ENCODE assay signal across 23 cellular contexts in genomic region chr3:181383760-181384159, GRCh38.
A peak's percentile ranks its signal among the peaks of the same experiment; 100 is the strongest.
DNase-seq lines count a peak whose midpoint lies in the region; ATAC-seq and TF ChIP-seq lines count a peak whose summit lies in the region.
"Had no signal": no experiment of that assay in that cellular context is flagged by ENCODE, and none has a peak within 500 bp of the region (broad histone marks: within the 10 kb centered on the region; RNA-seq: fewer than 3 reads in every experiment).

No MANE protein-coding gene starts in this region.

- H3K27me3 Mint-ChIP-seq in GM23338 (ENCODE audit: insufficient read depth, low read depth, poor library complexity), result peaks cover 3% of the 10 kb centered on the region
- no peaks in the 10 kb centered on the region for H3K27me3 Mint-ChIP-seq in CD4-positive, alpha-beta T cell
- H3K27me3 Mint-ChIP-seq: activated CD4-positive, alpha-beta T cell treated with anti-CD3 and anti-CD28 coated beads, Interleukin-2, amount 10 ng/mL, durations not matched to agents 7 days and 5 days; activated naive CD8-positive, alpha-beta T cell treated with anti-CD3 and anti-CD28 coated beads, Interleukin-2, amount 10 ng/mL, durations not matched to agents 7 days and 5 days; stimulated activated naive CD8-positive, alpha-beta T cell treated with anti-CD3 and anti-CD28 coated beads, Interleukin-15, amount 100 ng/mL, for 72 hours had no signal

- H3K9me3 ChIP-seq in CD4-positive, alpha-beta T cell (ENCODE audit: control insufficient read depth, low read length), result no peaks in the 10 kb centered on the region
- no peaks in the 10 kb centered on the region for H3K9me3 ChIP-seq in suprapubic skin
- H3K9me3 ChIP-seq: MG63, mucosa of descending colon, neutrophil had no signal

- no peak overlapping the region for H3K4me3 Mint-ChIP-seq in GM23338
- H3K4me3 Mint-ChIP-seq in CD4-positive, alpha-beta T cell, result no peak overlapping the region
- H3K4me3 Mint-ChIP-seq: activated CD4-positive, alpha-beta T cell treated with anti-CD3 and anti-CD28 coated beads, Interleukin-2, amount 10 ng/mL, durations not matched to agents 7 days and 5 days; activated naive CD8-positive, alpha-beta T cell treated with anti-CD3 and anti-CD28 coated beads, Interleukin-2, amount 10 ng/mL, durations not matched to agents 7 days and 5 days; CD8-positive, alpha-beta memory T cell; stimulated activated naive CD8-positive, alpha-beta T cell treated with anti-CD3 and anti-CD28 coated beads, Interleukin-15, amount 100 ng/mL, for 72 hours; T-helper 1 cell treated with Interleukin-12 subunit alpha and Interleukin-12 subunit beta and Interleukin-4 antibody, amounts not matched to agents 30 μg/mL and 1 μg/mL, for 36 hours; type B pancreatic cell had no signal

- no peaks in the 10 kb centered on the region for H3K9me2 ChIP-seq in GM23338 (ENCODE audit: insufficient read depth)

- peak overlapping the region; percentile 36 for H3K4me2 ChIP-seq in GM23338
- H3K4me2 ChIP-seq: PC-9 had no signal

- DNase-seq in GM23338 (ENCODE audit: low spot score), result peak; percentile 31
- peak; percentile 55 for DNase-seq in NCI-H1105 (lab: John Stamatoyannopoulos, UW)
- peak; percentile 81 for DNase-seq in SKM-1 (lab: John Stamatoyannopoulos, UW; ENCODE audit: unreplicated experiment)
- peak; percentile 11 for DNase-seq in iPS-NIHi7 (ENCODE audit: extremely low spot score)
- no peak for DNase-seq in CD4-positive, alpha-beta T cell
- no peak for DNase-seq in stimulated activated CD4-positive, alpha-beta T cell treated with anti-CD3 and anti-CD28 coated beads, Interleukin-4, amount 100 ng/mL, for 4 hours
- DNase-seq in suprapubic skin (ENCODE audit: low spot score in 2 of 2), result no peak
- no peak for DNase-seq in kidney tubule cell (ENCODE audit: low spot score)
- DNase-seq: activated CD4-positive, alpha-beta T cell treated with anti-CD3 and anti-CD28 coated beads, Interleukin-2, amount 10 ng/mL, durations not matched to agents 7 days and 5 days; activated naive CD8-positive, alpha-beta T cell treated with anti-CD3 and anti-CD28 coated beads, Interleukin-2, amount 10 ng/mL, durations not matched to agents 7 days and 5 days; CD8-positive, alpha-beta memory T cell; IMR-90; MG63; mucosa of descending colon; NCI-H2029 treated with DMSO at 0.1 percent for 48 hours; PC-9; SIG-M5; stimulated activated CD4-positive, alpha-beta T cell treated with anti-CD3 and anti-CD28 coated beads, Interleukin-4, amount 100 ng/mL, for 24 hours; stimulated activated naive CD8-positive, alpha-beta T cell treated with anti-CD3 and anti-CD28 coated beads, Interleukin-15, amount 100 ng/mL, for 72 hours had no signal

- POLR2A ChIA-PET in CD4-positive, alpha-beta T cell (lab: Charles Lee), result no interaction called here

- TF ChIP-seq CTCF in GM23338 (conservative IDR thresholded peaks at IDR 0.05; ENCODE audit: low read depth in 2 of 2), result no peak
- TF ChIP-seq CTCF in CD4-positive, alpha-beta T cell (IDR thresholded peaks at IDR 0.05), result no peak
- no peak for TF ChIP-seq CTCF in suprapubic skin (IDR thresholded peaks at IDR 0.05)

- no peaks in the 10 kb centered on the region for H3F3A ChIP-seq in GM23338 (replicated peaks; ENCODE audit: low read depth)

- H3K9me3 Mint-ChIP-seq in GM23338, result no peaks in the 10 kb centered on the region
- H3K9me3 Mint-ChIP-seq in CD4-positive, alpha-beta T cell, result peaks cover 14% of the 10 kb centered on the region
- H3K9me3 Mint-ChIP-seq: T-helper 1 cell treated with Interleukin-12 subunit alpha and Interleukin-12 subunit beta and Interleukin-4 antibody, amounts not matched to agents 30 μg/mL and 1 μg/mL, for 36 hours; type B pancreatic cell had no signal

- TF ChIP-seq EP300 in suprapubic skin (IDR thresholded peaks at IDR 0.05), result no peak

- no peaks in the 10 kb centered on the region; the same call in 2 of the 3 replicates for H3K36me3 Mint-ChIP-seq in GM23338 (ENCODE audit: low read depth)
- no peaks in the 10 kb centered on the region for H3K36me3 Mint-ChIP-seq in CD4-positive, alpha-beta T cell (ENCODE audit: low read depth)
- H3K36me3 Mint-ChIP-seq: activated naive CD8-positive, alpha-beta T cell treated with anti-CD3 and anti-CD28 coated beads, Interleukin-2, amount 10 ng/mL, durations not matched to agents 7 days and 5 days; CD8-positive, alpha-beta memory T cell; type B pancreatic cell had no signal

- intact Hi-C loops in CD4-positive, alpha-beta T cell (cut with DNase I, micrococcal nuclease), result no loop called here

- no peaks in the 10 kb centered on the region for H3K36me3 ChIP-seq in GM23338 (ENCODE audit: insufficient read depth)
- H3K36me3 ChIP-seq in suprapubic skin, result no peaks in the 10 kb centered on the region
- H3K36me3 ChIP-seq: MG63, neutrophil had no signal

- peaks cover 21% of the 10 kb centered on the region for H3K4me1 ChIP-seq in GM23338 (ENCODE audit: insufficient read depth)
- H3K4me1 ChIP-seq in suprapubic skin, result no peaks in the 10 kb centered on the region

- peak overlapping the region; percentile 65 for H3K27ac Mint-ChIP-seq in GM23338
- H3K27ac Mint-ChIP-seq in CD4-positive, alpha-beta T cell, result no peak overlapping the region
- H3K27ac Mint-ChIP-seq: activated CD4-positive, alpha-beta T cell treated with anti-CD3 and anti-CD28 coated beads, Interleukin-2, amount 10 ng/mL, durations not matched to agents 7 days and 5 days; activated naive CD8-positive, alpha-beta T cell treated with anti-CD3 and anti-CD28 coated beads, Interleukin-2, amount 10 ng/mL, durations not matched to agents 7 days and 5 days; stimulated activated naive CD8-positive, alpha-beta T cell treated with anti-CD3 and anti-CD28 coated beads, Interleukin-15, amount 100 ng/mL, for 72 hours; T-helper 1 cell treated with Interleukin-12 subunit alpha and Interleukin-12 subunit beta and Interleukin-4 antibody, amounts not matched to agents 30 μg/mL and 1 μg/mL, for 36 hours; type B pancreatic cell had no signal

- CTCF ChIA-PET in CD4-positive, alpha-beta T cell (lab: Charles Lee), result no interaction called here

- H3K4me1 Mint-ChIP-seq in GM23338, result peaks cover 30% of the 10 kb centered on the region
- no peaks in the 10 kb centered on the region for H3K4me1 Mint-ChIP-seq in CD4-positive, alpha-beta T cell (ENCODE audit: low read depth)
- H3K4me1 Mint-ChIP-seq: activated CD4-positive, alpha-beta T cell treated with anti-CD3 and anti-CD28 coated beads, Interleukin-2, amount 10 ng/mL, durations not matched to agents 7 days and 5 days; activated naive CD8-positive, alpha-beta T cell treated with anti-CD3 and anti-CD28 coated beads, Interleukin-2, amount 10 ng/mL, durations not matched to agents 7 days and 5 days; CD8-positive, alpha-beta memory T cell; stimulated activated naive CD8-positive, alpha-beta T cell treated with anti-CD3 and anti-CD28 coated beads, Interleukin-15, amount 100 ng/mL, for 72 hours had no signal

- no peaks in the 10 kb centered on the region for H3K27me3 ChIP-seq in GM23338 (ENCODE audit: insufficient read depth)
- H3K27me3 ChIP-seq in CD4-positive, alpha-beta T cell (ENCODE audit: control insufficient read depth, insufficient read depth, low read length), result no peaks in the 10 kb centered on the region
- H3K27me3 ChIP-seq in suprapubic skin, result no peaks in the 10 kb centered on the region
- H3K27me3 ChIP-seq: MG63, neutrophil had no signal

- peak; percentile 92 for ATAC-seq in GM23338
- ATAC-seq in CD4-positive, alpha-beta T cell (ENCODE audit: poor library complexity), result no peak
- ATAC-seq: mucosa of descending colon; stimulated activated naive CD8-positive, alpha-beta T cell treated with anti-CD3 and anti-CD28 coated beads, Interleukin-15, amount 100 ng/mL, for 72 hours had no signal

- H3K4me3 ChIP-seq in GM23338 (0 out of 2 replicates have a peak overlapping the region, but pooled peaks have one; percentile 0), suprapubic skin (no peak overlapping the region)
- H3K4me3 ChIP-seq: coronary artery, MG63, mucosa of descending colon, PC-9 had no signal

- no peak for TF ChIP-seq POLR2A in suprapubic skin (IDR thresholded peaks at IDR 0.05)

- H4K20me1 ChIP-seq in GM23338 (replicated peaks; ENCODE audit: insufficient read depth), result no peaks in the 10 kb centered on the region

- H2AFZ ChIP-seq in GM23338, result no peak overlapping the region
- H2AFZ ChIP-seq: PC-9 had no signal

- H3K27ac ChIP-seq in GM23338 (ENCODE audit: low read depth) (peak overlapping the region; percentile 10; the same call in 1 of the 2 replicates), suprapubic skin (no peak overlapping the region)
- H3K27ac ChIP-seq in CD4-positive, alpha-beta T cell (ENCODE audit: low read depth, low read length), result no peak overlapping the region
- H3K27ac ChIP-seq: coronary artery, neutrophil, PC-9 had no signal

- no peaks in the 10 kb centered on the region for H3K79me2 ChIP-seq in GM23338 (replicated peaks; ENCODE audit: insufficient read depth)

TF ChIP-seq in GM23338, 12 proteins besides CTCF, POLR2A, EP300 and RAD21 (continues in another document):
- TF ChIP-seq NANOG (IDR thresholded peaks at IDR 0.05; ENCODE audit: borderline replicate concordance), result peak; percentile 75

Comparison
In these comparisons a context has a peak if more than half of its experiments do, and no peak if none do; other contexts are left out.
1. DNase-seq: peak in GM23338 (single experiment), NCI-H1105 (single experiment), SKM-1 (single experiment) and iPS-NIHi7 (single experiment); none in CD4-positive, alpha-beta T cell (0 of 10), stimulated activated CD4-positive, alpha-beta T cell treated with anti-CD3 and anti-CD28 coated beads, Interleukin-4, amount 100 ng/mL, for 4 hours (0 of 2), suprapubic skin (0 of 2) and kidney tubule cell (single experiment).